Comparison of ENCODE assay signal across 8 cellular contexts in genomic region chr20:2873747-2874041, GRCh38. TPM values are rescaled to one million over a fixed set of nuclear protein-coding genes. Genes with fewer than 3 reads are reported as not detected.
DNase-seq lines count a peak whose midpoint lies in the region; ATAC-seq and TF ChIP-seq lines count a peak whose summit lies in the region.

No MANE protein-coding gene starts in this region.

- BruUV-seq in Calu3 (replicated peaks; lab: Mats Ljungman, UMichigan) = no TSS peak

- H3K27me3 ChIP-seq in H7 (ENCODE audit: control insufficient read depth, insufficient read depth, low read length) = peaks cover 20% of the 10 kb centered on the region

- no peaks in the 10 kb centered on the region for H3K27me3 Mint-ChIP-seq in Calu3 (ENCODE audit: unreplicated experiment)

- ATAC-seq in left cardiac atrium = peak in 1 of 2 donors; percentile 63

- no peaks in the 10 kb centered on the region for H3K9me3 Mint-ChIP-seq in Calu3 (ENCODE audit: low read depth, unreplicated experiment)

- TF ChIP-seq CTCF in Calu3 (IDR thresholded peaks at IDR 0.05; ENCODE audit: unreplicated experiment) = no peak

- no peak overlapping the region for H3K27ac Mint-ChIP-seq in Calu3 (ENCODE audit: unreplicated experiment)

- H3K4me1 Mint-ChIP-seq in Calu3 (ENCODE audit: low read depth, unreplicated experiment) = peaks cover 31% of the 10 kb centered on the region

- intact Hi-C loops in Calu3 (cut with micrococcal nuclease; ENCODE audit: unreplicated experiment) = no loop called here
- intact Hi-C loops in left cardiac atrium (cut with DNase I) = no loop called here

- DNase-seq in Calu3 (peak; percentile 13), H7 (peak; percentile 88), NCI-H1694 treated with DMSO at 0.1 percent for 48 hours (lab: John Stamatoyannopoulos, UW) (peak; percentile 56), left cardiac atrium (peak; percentile 72), retina (peak; percentile 64), SKM-1 treated with dmso at 0.1 percent for 144 hours (lab: John Stamatoyannopoulos, UW; ENCODE audit: unreplicated experiment) (no peak), DMS153 (lab: John Stamatoyannopoulos, UW) (no peak)
- peak; percentile 66 for DNase-seq in activated naive CD4-positive, alpha-beta T cell treated with Interleukin-2 at 50 U/mL for 16 hours

- peak overlapping the region; percentile 81 for H3K4me3 Mint-ChIP-seq in Calu3 (ENCODE audit: low read depth, unreplicated experiment)

- no peaks in the 10 kb centered on the region for H3K36me3 ChIP-seq in H7 (replicated peaks; ENCODE audit: control insufficient read depth, insufficient read depth, low read length)

- H3K36me3 Mint-ChIP-seq in Calu3 (ENCODE audit: insufficient read depth, unreplicated experiment) = peaks cover 23% of the 10 kb centered on the region

- CTCF ChIA-PET in Calu3 (lab: Charles Lee) = no interaction called here

- peak overlapping the region; percentile 75 for H3K4me3 ChIP-seq in H7 (ENCODE audit: insufficient read depth, low read depth, low read length)

RNA-seq across cellular contexts. Expression of gene PTPRA, which starts 0.4 kb away (rescaled TPM):
- total RNA-seq in Calu3 (2022) (30.2 and 33.2 TPM in 2 replicates), left cardiac atrium (10 to 100 TPM; 35.4 to 38.6 TPM)
- 22.1 and 36.3 TPM in 2 replicates for total RNA-seq in H7 (2014; rRNA removed; shearing (Covaris generic))

RNA-seq across cellular contexts. Expression of gene VPS16, which starts 33.1 kb away (rescaled TPM):
- total RNA-seq in Calu3 (2022) (22.2 and 25.9 TPM in 2 replicates), left cardiac atrium (10 to 100 TPM; 22.1 to 24.4 TPM)
- total RNA-seq in H7 (2014; rRNA removed; shearing (Covaris generic)) = 25.3 and 27.5 TPM in 2 replicates

RNA-seq across cellular contexts. Expression of gene PCED1A, which starts 33.2 kb away (rescaled TPM):
- 26.9 and 27.1 TPM in 2 replicates for total RNA-seq in Calu3 (2022)
- total RNA-seq in H7 (2014; rRNA removed; shearing (Covaris generic)) = 21.8 and 23.6 TPM in 2 replicates
- total RNA-seq in left cardiac atrium = 10 to 100 TPM; 13.0 to 18.0 TPM

RNA-seq across cellular contexts. Expression of gene TMEM239, which starts 57.5 kb away (rescaled TPM):
- not detected in 2 replicates for total RNA-seq in Calu3 (2022)
- total RNA-seq in H7 (2014; rRNA removed; shearing (Covaris generic)) = not detected in 2 replicates
- not detected for total RNA-seq in left cardiac atrium

RNA-seq across cellular contexts. Expression of gene C20orf141, which starts 58.9 kb away (rescaled TPM):
- total RNA-seq in Calu3 (2022) (not detected in 2 replicates), left cardiac atrium (not detected)
- total RNA-seq in H7 (2014; rRNA removed; shearing (Covaris generic)) = not detected in 2 replicates

Comparison
In these comparisons a context has a peak if more than half of its experiments do, and no peak if none do; other contexts are left out.
1. DNase-seq: peak in Calu3 (single experiment), H7 (single experiment), NCI-H1694 treated with DMSO at 0.1 percent for 48 hours (single experiment), activated naive CD4-positive, alpha-beta T cell treated with Interleukin-2 at 50 U/mL for 16 hours (single experiment), left cardiac atrium (single experiment) and retina (single experiment); none in SKM-1 treated with dmso at 0.1 percent for 144 hours (single experiment) and DMS153 (single experiment).